ENCODE assay signal across 8 cellular contexts in the genomic region with DNA sequence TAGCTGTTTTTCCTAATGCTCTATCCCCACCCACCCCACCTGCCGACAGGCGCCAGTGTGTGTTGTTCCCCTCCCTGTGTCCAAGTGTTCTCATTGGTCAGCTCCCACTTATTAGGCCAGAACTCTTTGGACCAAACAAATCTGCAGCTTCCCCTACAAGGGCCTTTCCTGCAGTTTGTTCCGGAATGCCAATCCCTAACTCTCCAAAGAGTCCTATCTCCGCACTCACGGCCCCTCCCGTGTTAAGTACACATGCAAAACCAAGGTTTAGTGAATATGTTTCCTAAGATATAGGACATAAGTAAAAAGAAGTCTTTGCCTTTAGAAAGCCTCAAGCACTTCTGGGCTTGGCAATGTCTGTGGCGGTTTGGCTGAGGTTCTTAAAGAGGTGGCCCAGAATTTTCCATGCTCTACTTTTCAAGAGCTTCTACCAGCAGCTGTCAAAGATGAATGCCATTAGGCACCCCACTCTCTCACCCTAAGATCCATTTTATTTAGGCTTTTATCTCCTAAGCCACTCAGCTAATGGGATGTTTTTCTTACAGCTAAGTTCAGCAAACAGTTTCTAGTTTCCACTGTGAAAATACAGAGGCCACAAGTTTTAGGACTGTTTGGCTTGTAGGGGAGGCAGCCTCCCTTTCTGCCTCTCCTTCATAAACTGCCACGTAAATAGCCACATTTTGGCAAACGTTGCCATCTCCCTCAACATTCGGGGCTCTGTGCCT. TPM values are rescaled to one million over a fixed set of nuclear protein-coding genes. Genes with fewer than 3 reads are reported as not detected.
DNase-seq lines count a peak whose midpoint lies in the region; ATAC-seq lines count a peak whose summit lies in the region.

No MANE protein-coding gene starts in this region.

- peak overlapping the region; percentile 89 for H3K27ac Mint-ChIP-seq in T-helper 2 cell treated with Interferon-gamma antibody and Interleukin-4, amounts not matched to agents 5 μg/mL and 100 μg/mL, for 36 hours
- peak overlapping the region; percentile 93 for H3K27ac Mint-ChIP-seq in activated T-helper 17 cell treated with anti-CD3 and anti-CD28 coated beads, Interleukin-2, amount 50 U/mL, for 72 hours

- H3K9me3 Mint-ChIP-seq in T-helper 2 cell treated with Interferon-gamma antibody and Interleukin-4, amounts not matched to agents 5 μg/mL and 100 μg/mL, for 36 hours, result no peaks in the 10 kb centered on the region
- no peaks in the 10 kb centered on the region for H3K9me3 Mint-ChIP-seq in activated T-helper 17 cell treated with anti-CD3 and anti-CD28 coated beads, Interleukin-2, amount 50 U/mL, for 72 hours

- intact Hi-C loops in left cardiac atrium (cut with DNase I), result loop anchor here in 1 of 2 donors (5.0 kb wide), 2 partner anchors 32 to 42 kb away; a partner anchor contains a TSS

- no peak for ATAC-seq in activated T-helper 17 cell treated with anti-CD3 and anti-CD28 coated beads, Interleukin-2, amount 50 U/mL, for 72 hours (replicated peaks)
- ATAC-seq in left cardiac atrium, result peak in 1 of 2 donors; percentile 5
- ATAC-seq in GM21717 (IDR thresholded peaks at IDR 0.05; ENCODE audit: unreplicated experiment), result no peak
- no peak for ATAC-seq in GM18511 (IDR thresholded peaks at IDR 0.05; ENCODE audit: unreplicated experiment)

- DNase-seq in T-helper 2 cell treated with Interferon-gamma antibody and Interleukin-4, amounts not matched to agents 5 μg/mL and 100 μg/mL, for 36 hours (ENCODE audit: low spot score), result no peak
- DNase-seq in T-helper 2 cell (no peak), left cardiac atrium (peak; percentile 32), skeletal muscle cell (ENCODE audit: low read depth) (no peak), NCI-H345 (lab: John Stamatoyannopoulos, UW) (no peak)

- peaks cover 14% of the 10 kb centered on the region for H3K27me3 Mint-ChIP-seq in T-helper 2 cell treated with Interferon-gamma antibody and Interleukin-4, amounts not matched to agents 5 μg/mL and 100 μg/mL, for 36 hours (ENCODE audit: low read depth)
- H3K27me3 Mint-ChIP-seq in activated T-helper 17 cell treated with anti-CD3 and anti-CD28 coated beads, Interleukin-2, amount 50 U/mL, for 72 hours, result no peaks in the 10 kb centered on the region

- peaks cover 22% of the 10 kb centered on the region for H3K36me3 Mint-ChIP-seq in T-helper 2 cell treated with Interferon-gamma antibody and Interleukin-4, amounts not matched to agents 5 μg/mL and 100 μg/mL, for 36 hours (ENCODE audit: low read depth)
- H3K36me3 Mint-ChIP-seq in activated T-helper 17 cell treated with anti-CD3 and anti-CD28 coated beads, Interleukin-2, amount 50 U/mL, for 72 hours (ENCODE audit: low read depth), result peaks cover 46% of the 10 kb centered on the region

- peaks cover 30% of the 10 kb centered on the region for H3K4me1 Mint-ChIP-seq in T-helper 2 cell treated with Interferon-gamma antibody and Interleukin-4, amounts not matched to agents 5 μg/mL and 100 μg/mL, for 36 hours (ENCODE audit: low read depth)
- peaks cover 27% of the 10 kb centered on the region for H3K4me1 Mint-ChIP-seq in activated T-helper 17 cell treated with anti-CD3 and anti-CD28 coated beads, Interleukin-2, amount 50 U/mL, for 72 hours

- H3K4me3 Mint-ChIP-seq in T-helper 2 cell treated with Interferon-gamma antibody and Interleukin-4, amounts not matched to agents 5 μg/mL and 100 μg/mL, for 36 hours, result peak overlapping the region; percentile 89
- peak overlapping the region; percentile 94 for H3K4me3 Mint-ChIP-seq in activated T-helper 17 cell treated with anti-CD3 and anti-CD28 coated beads, Interleukin-2, amount 50 U/mL, for 72 hours

- peak overlapping the region; percentile 87 for H3K4me3 ChIP-seq in skeletal muscle cell (ENCODE audit: low read depth, low read length)

RNA-seq across cellular contexts. Expression of a gene that starts 1.6 kb away (rescaled TPM):
- 100 to 1,000 TPM in 1 of 2 donors, 10 to 100 TPM in 1; 78.1 to 147 TPM for total RNA-seq in activated T-helper 17 cell treated with anti-CD3 and anti-CD28 coated beads, Interleukin-2, amount 50 U/mL, for 72 hours
- 100 to 1,000 TPM; 633 to 874 TPM for total RNA-seq in left cardiac atrium

RNA-seq across cellular contexts. Expression of a gene that starts 34.0 kb away (rescaled TPM):
- not detected for total RNA-seq in activated T-helper 17 cell treated with anti-CD3 and anti-CD28 coated beads, Interleukin-2, amount 50 U/mL, for 72 hours
- 1 to 10 TPM in 1 of 2 donors, under 1 TPM in 1; 0.29 to 1.7 TPM for total RNA-seq in left cardiac atrium

RNA-seq across cellular contexts. Expression of a gene that starts 39.7 kb away (rescaled TPM):
- total RNA-seq in activated T-helper 17 cell treated with anti-CD3 and anti-CD28 coated beads, Interleukin-2, amount 50 U/mL, for 72 hours, result 10 to 100 TPM; 13.4 to 14.0 TPM
- total RNA-seq in left cardiac atrium, result 10 to 100 TPM; 30.5 to 31.8 TPM

Comparison
In these comparisons a context has a peak if more than half of its experiments do, and no peak if none do; other contexts are left out.
1. RNA of a gene that starts 1.6 kb away (total RNA-seq): 633 to 874 TPM in left cardiac atrium; 78.1 to 147 TPM in activated T-helper 17 cell treated with anti-CD3 and anti-CD28 coated beads, Interleukin-2, amount 50 U/mL, for 72 hours; every median in the first group is over 4 times any median in the second.